19 cellular contexts compared by ENCODE assay signal in genomic region chr1:222798975-222799374, GRCh38.
"Had no signal": no experiment of that assay in that cellular context is flagged by ENCODE, and none has a peak within 500 bp of the region (broad histone marks: within the 10 kb centered on the region; RNA-seq: fewer than 3 reads in every experiment).

No MANE protein-coding gene starts in this region.

- H3K9me3 Mint-ChIP-seq: activated T-cell treated with anti-CD3 and anti-CD28 coated beads, Interleukin-2, amount 50 U/mL, for 72 hours; dendritic cell treated with granulocyte-macrophage colony-stimulating factor and Interleukin-4, amounts not matched to agents 40 ng/mL and 50 ng/mL, for 4 days; endodermal cell; natural killer cell had no signal

- H3K4me1 ChIP-seq: breast epithelium, right atrium auricular region, upper lobe of right lung had no signal

- H3K27ac Mint-ChIP-seq: activated T-cell treated with anti-CD3 and anti-CD28 coated beads, Interleukin-2, amount 50 U/mL, for 72 hours; dendritic cell treated with granulocyte-macrophage colony-stimulating factor and Interleukin-4, amounts not matched to agents 40 ng/mL and 50 ng/mL, for 4 days; endodermal cell; natural killer cell had no signal

- H3K9me3 ChIP-seq: breast epithelium, esophagus muscularis mucosa, heart right ventricle, right atrium auricular region, thoracic aorta, upper lobe of right lung had no signal

- H3K36me3 Mint-ChIP-seq: natural killer cell had no signal

- DNase-seq: activated CD4-positive, alpha-beta T cell treated with anti-CD3 and anti-CD28 coated beads, Interleukin-2, amount 50 U/mL, for 1 hour; activated CD4-positive, CD25-positive, alpha-beta regulatory T cell treated with anti-CD3 and anti-CD28 coated beads, Interleukin-2, amount 50 U/mL, for 72 hours; activated naive CD4-positive, alpha-beta T cell; activated T-cell treated with anti-CD3 and anti-CD28 coated beads for 4 hours; activated T-cell treated with anti-CD3 and anti-CD28 coated beads, Interleukin-2, amount 50 U/mL, for 72 hours; amniotic stem cell; central memory CD4-positive, alpha-beta T cell; endodermal cell; heart right ventricle; natural killer cell; stimulated activated CD4-positive, alpha-beta T cell treated with anti-CD3 and anti-CD28 coated beads, Interleukin-15, amount 100 ng/mL, for 24 hours; stimulated activated naive CD4-positive, alpha-beta T cell treated with Interleukin-2 at 50 U/mL for 16 hours; T-helper 2 cell; upper lobe of right lung had no signal

- H3K36me3 ChIP-seq: breast epithelium, esophagus muscularis mucosa, heart right ventricle, right atrium auricular region, thoracic aorta, upper lobe of right lung had no signal

- H3K4me3 ChIP-seq: breast epithelium, esophagus muscularis mucosa, heart right ventricle, right atrium auricular region, thoracic aorta, upper lobe of right lung had no signal

- H3K4me1 Mint-ChIP-seq: natural killer cell had no signal

- H3K27ac ChIP-seq: breast epithelium, esophagus muscularis mucosa, heart right ventricle, right atrium auricular region, thoracic aorta, upper lobe of right lung had no signal

- H3K27me3 ChIP-seq: breast epithelium, esophagus muscularis mucosa, right atrium auricular region, upper lobe of right lung had no signal

- H3K4me3 Mint-ChIP-seq: activated T-cell treated with anti-CD3 and anti-CD28 coated beads, Interleukin-2, amount 50 U/mL, for 72 hours; dendritic cell treated with granulocyte-macrophage colony-stimulating factor and Interleukin-4, amounts not matched to agents 40 ng/mL and 50 ng/mL, for 4 days; endodermal cell; natural killer cell had no signal
